ENCODE assay signal across 3 cellular contexts in genomic region chr5:7787770-7788169, GRCh38.
"Had no signal": no experiment of that assay in that cellular context is flagged by ENCODE, and none has a peak within 500 bp of the region (broad histone marks: within the 10 kb centered on the region; RNA-seq: fewer than 3 reads in every experiment).

No MANE protein-coding gene starts in this region.

- H3K4me3 ChIP-seq: GM12878 had no signal

- DNase-seq: GDM1, GF-D8 had no signal
